Comparison of ENCODE assay signal across 1 cellular context in genomic region chr15:63189955-63190691, GRCh38.
TF ChIP-seq lines count a peak whose summit lies in the region.

No MANE protein-coding gene starts in this region.

TF ChIP-seq in K562, 482 proteins besides CTCF, POLR2A, EP300 and RAD21 (continued from another document):
- TF ChIP-seq, protein P1, sequence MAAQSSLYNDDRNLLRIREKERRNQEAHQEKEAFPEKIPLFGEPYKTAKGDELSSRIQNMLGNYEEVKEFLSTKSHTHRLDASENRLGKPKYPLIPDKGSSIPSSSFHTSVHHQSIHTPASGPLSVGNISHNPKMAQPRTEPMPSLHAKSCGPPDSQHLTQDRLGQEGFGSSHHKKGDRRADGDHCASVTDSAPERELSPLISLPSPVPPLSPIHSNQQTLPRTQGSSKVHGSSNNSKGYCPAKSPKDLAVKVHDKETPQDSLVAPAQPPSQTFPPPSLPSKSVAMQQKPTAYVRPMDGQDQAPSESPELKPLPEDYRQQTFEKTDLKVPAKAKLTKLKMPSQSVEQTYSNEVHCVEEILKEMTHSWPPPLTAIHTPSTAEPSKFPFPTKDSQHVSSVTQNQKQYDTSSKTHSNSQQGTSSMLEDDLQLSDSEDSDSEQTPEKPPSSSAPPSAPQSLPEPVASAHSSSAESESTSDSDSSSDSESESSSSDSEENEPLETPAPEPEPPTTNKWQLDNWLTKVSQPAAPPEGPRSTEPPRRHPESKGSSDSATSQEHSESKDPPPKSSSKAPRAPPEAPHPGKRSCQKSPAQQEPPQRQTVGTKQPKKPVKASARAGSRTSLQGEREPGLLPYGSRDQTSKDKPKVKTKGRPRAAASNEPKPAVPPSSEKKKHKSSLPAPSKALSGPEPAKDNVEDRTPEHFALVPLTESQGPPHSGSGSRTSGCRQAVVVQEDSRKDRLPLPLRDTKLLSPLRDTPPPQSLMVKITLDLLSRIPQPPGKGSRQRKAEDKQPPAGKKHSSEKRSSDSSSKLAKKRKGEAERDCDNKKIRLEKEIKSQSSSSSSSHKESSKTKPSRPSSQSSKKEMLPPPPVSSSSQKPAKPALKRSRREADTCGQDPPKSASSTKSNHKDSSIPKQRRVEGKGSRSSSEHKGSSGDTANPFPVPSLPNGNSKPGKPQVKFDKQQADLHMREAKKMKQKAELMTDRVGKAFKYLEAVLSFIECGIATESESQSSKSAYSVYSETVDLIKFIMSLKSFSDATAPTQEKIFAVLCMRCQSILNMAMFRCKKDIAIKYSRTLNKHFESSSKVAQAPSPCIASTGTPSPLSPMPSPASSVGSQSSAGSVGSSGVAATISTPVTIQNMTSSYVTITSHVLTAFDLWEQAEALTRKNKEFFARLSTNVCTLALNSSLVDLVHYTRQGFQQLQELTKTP (IDR thresholded peaks at IDR 0.05; ENCODE audit: low read depth in 1 of 2, partially characterized antibody in 2 of 2): peak; percentile 53 to 61
- TF ChIP-seq HOMEZ (CRISPR knock-in tag; IDR thresholded peaks at IDR 0.05): no peak
- no peak for TF ChIP-seq TFE3 (CRISPR knock-in tag; IDR thresholded peaks at IDR 0.05)
- TF ChIP-seq NCOA1 (IDR thresholded peaks at IDR 0.05; ENCODE audit: low read depth): peak; percentile 29; the same call in 1 of the 2 replicates
- no peak for TF ChIP-seq MBD1 (CRISPR knock-in tag; IDR thresholded peaks at IDR 0.05)
- TF ChIP-seq MTA3 (IDR thresholded peaks at IDR 0.05; ENCODE audit: borderline replicate concordance): peak; percentile 26; the same call in 1 of the 2 replicates
- no peak for TF ChIP-seq YY1 (IDR thresholded peaks at IDR 0.05; ENCODE audit: borderline replicate concordance in 1 of 3, control insufficient read depth in 1 of 3, extremely low read depth in 1 of 3, insufficient read depth in 3 of 3, insufficient read length in 1 of 3, insufficient replicate concordance in 2 of 3, low read depth in 1 of 3, low read length in 2 of 3)
- no peak for TF ChIP-seq ZNF780A (CRISPR knock-in tag; IDR thresholded peaks at IDR 0.05)
- peak; percentile 49 for TF ChIP-seq BCOR (IDR thresholded peaks at IDR 0.05)
- TF ChIP-seq ZNF644 (tag; IDR thresholded peaks at IDR 0.05; ENCODE audit: low read depth): no peak
- no peak for TF ChIP-seq MTA2 (IDR thresholded peaks at IDR 0.05; ENCODE audit: low read depth)
- no peak for TF ChIP-seq FOSL1 (tag; conservative IDR thresholded peaks at IDR 0.05)
- peak; percentile 74; the same call in 1 of the 2 replicates for TF ChIP-seq OTX1 (CRISPR knock-in tag; IDR thresholded peaks at IDR 0.05)
- TF ChIP-seq, protein P2, sequence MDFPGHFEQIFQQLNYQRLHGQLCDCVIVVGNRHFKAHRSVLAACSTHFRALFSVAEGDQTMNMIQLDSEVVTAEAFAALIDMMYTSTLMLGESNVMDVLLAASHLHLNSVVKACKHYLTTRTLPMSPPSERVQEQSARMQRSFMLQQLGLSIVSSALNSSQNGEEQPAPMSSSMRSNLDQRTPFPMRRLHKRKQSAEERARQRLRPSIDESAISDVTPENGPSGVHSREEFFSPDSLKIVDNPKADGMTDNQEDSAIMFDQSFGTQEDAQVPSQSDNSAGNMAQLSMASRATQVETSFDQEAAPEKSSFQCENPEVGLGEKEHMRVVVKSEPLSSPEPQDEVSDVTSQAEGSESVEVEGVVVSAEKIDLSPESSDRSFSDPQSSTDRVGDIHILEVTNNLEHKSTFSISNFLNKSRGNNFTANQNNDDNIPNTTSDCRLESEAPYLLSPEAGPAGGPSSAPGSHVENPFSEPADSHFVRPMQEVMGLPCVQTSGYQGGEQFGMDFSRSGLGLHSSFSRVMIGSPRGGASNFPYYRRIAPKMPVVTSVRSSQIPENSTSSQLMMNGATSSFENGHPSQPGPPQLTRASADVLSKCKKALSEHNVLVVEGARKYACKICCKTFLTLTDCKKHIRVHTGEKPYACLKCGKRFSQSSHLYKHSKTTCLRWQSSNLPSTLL (IDR thresholded peaks at IDR 0.05): 0 out of 2 replicates have a peak, but pooled peaks have one; percentile 42
- TF ChIP-seq ZNF184 (CRISPR knock-in tag; IDR thresholded peaks at IDR 0.05): no peak
- TF ChIP-seq ZNF583 (CRISPR knock-in tag; IDR thresholded peaks at IDR 0.05): no peak
- TF ChIP-seq NCOA6 (IDR thresholded peaks at IDR 0.05): 0 out of 2 replicates have a peak, but pooled peaks have one; percentile 35
- TF ChIP-seq SMARCC2 (IDR thresholded peaks at IDR 0.05; ENCODE audit: low read depth): peak; percentile 17; the same call in 1 of the 2 replicates
- no peak for TF ChIP-seq NRF1 (conservative IDR thresholded peaks at IDR 0.05 in 1 of 2, IDR thresholded peaks at IDR 0.05 in 1 of 2)
- no peak; the same call in none of the 2 replicates for TF ChIP-seq EHMT2 (IDR thresholded peaks at IDR 0.05)
- TF ChIP-seq NONO (IDR thresholded peaks at IDR 0.05; ENCODE audit: low read depth in 2 of 2, low read length in 1 of 2): no peak
- TF ChIP-seq SREBF1 (IDR thresholded peaks at IDR 0.05; ENCODE audit: borderline replicate concordance, low read depth, low read length): no peak
- no peak for TF ChIP-seq BHLHE40 (IDR thresholded peaks at IDR 0.05; ENCODE audit: low read length)
- TF ChIP-seq MTA1 (IDR thresholded peaks at IDR 0.05; ENCODE audit: borderline replicate concordance): peak; percentile 66
- TF ChIP-seq CBX8 (IDR thresholded peaks at IDR 0.05; ENCODE audit: borderline replicate concordance, extremely low read depth, low read depth, low read length, poor library complexity, severe bottlenecking): no peak
- peak; percentile 62 for TF ChIP-seq ELF4 (CRISPR knock-in tag; IDR thresholded peaks at IDR 0.05)
- no peak for TF ChIP-seq SRSF1 (IDR thresholded peaks at IDR 0.05; ENCODE audit: low read depth, low read length)
- TF ChIP-seq SMARCA5 (IDR thresholded peaks at IDR 0.05): peak; percentile 84; the same call in 1 of the 2 replicates
- no peak for TF ChIP-seq KAT7 (CRISPR knock-in tag; IDR thresholded peaks at IDR 0.05; ENCODE audit: borderline replicate concordance)
- TF ChIP-seq CC2D1A (IDR thresholded peaks at IDR 0.05): 0 out of 2 replicates have a peak, but pooled peaks have one; percentile 40
- peak in 1 of 2 experiments; percentile 30; a peak in 1 of 4 replicates for TF ChIP-seq MAZ (CRISPR knock-in tag; conservative IDR thresholded peaks at IDR 0.05 in 1 of 2, IDR thresholded peaks at IDR 0.05 in 1 of 2)
- no peak for TF ChIP-seq FOS (IDR thresholded peaks at IDR 0.05; ENCODE audit: extremely low read depth, insufficient read length)
- 0 out of 2 replicates have a peak, but pooled peaks have one; percentile 65 for TF ChIP-seq TRIM25 (IDR thresholded peaks at IDR 0.05; ENCODE audit: borderline replicate concordance)
- peak; percentile 75; the same call in 1 of the 2 replicates for TF ChIP-seq HBP1 (CRISPR knock-in tag; IDR thresholded peaks at IDR 0.05)
- no peak for TF ChIP-seq FOXA1 (IDR thresholded peaks at IDR 0.05; ENCODE audit: borderline replicate concordance)
- no peak for TF ChIP-seq RBM34 (IDR thresholded peaks at IDR 0.05; ENCODE audit: borderline replicate concordance, insufficient read depth, low read length)
- no peak for TF ChIP-seq MXI1 (IDR thresholded peaks at IDR 0.05; ENCODE audit: low read depth, low read length)
- TF ChIP-seq, protein P3, sequence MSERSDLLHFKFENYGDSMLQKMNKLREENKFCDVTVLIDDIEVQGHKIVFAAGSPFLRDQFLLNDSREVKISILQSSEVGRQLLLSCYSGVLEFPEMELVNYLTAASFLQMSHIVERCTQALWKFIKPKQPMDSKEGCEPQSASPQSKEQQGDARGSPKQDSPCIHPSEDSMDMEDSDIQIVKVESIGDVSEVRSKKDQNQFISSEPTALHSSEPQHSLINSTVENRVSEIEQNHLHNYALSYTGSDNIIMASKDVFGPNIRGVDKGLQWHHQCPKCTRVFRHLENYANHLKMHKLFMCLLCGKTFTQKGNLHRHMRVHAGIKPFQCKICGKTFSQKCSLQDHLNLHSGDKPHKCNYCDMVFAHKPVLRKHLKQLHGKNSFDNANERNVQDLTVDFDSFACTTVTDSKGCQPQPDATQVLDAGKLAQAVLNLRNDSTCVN (CRISPR knock-in tag; IDR thresholded peaks at IDR 0.05): 0 out of 2 replicates have a peak, but pooled peaks have one; percentile 20
- TF ChIP-seq ARID1B (IDR thresholded peaks at IDR 0.05): peak; percentile 57
- peak in 1 of 2 experiments; percentile 89; a peak in 2 of 4 replicates for TF ChIP-seq HDAC1 (IDR thresholded peaks at IDR 0.05)
- TF ChIP-seq, protein P4, sequence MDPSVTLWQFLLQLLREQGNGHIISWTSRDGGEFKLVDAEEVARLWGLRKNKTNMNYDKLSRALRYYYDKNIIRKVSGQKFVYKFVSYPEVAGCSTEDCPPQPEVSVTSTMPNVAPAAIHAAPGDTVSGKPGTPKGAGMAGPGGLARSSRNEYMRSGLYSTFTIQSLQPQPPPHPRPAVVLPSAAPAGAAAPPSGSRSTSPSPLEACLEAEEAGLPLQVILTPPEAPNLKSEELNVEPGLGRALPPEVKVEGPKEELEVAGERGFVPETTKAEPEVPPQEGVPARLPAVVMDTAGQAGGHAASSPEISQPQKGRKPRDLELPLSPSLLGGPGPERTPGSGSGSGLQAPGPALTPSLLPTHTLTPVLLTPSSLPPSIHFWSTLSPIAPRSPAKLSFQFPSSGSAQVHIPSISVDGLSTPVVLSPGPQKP (CRISPR knock-in tag; IDR thresholded peaks at IDR 0.05): no peak
- TF ChIP-seq, protein P5, sequence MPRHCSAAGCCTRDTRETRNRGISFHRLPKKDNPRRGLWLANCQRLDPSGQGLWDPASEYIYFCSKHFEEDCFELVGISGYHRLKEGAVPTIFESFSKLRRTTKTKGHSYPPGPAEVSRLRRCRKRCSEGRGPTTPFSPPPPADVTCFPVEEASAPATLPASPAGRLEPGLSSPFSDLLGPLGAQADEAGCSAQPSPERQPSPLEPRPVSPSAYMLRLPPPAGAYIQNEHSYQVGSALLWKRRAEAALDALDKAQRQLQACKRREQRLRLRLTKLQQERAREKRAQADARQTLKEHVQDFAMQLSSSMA (CRISPR knock-in tag; IDR thresholded peaks at IDR 0.05): no peak
- no peak for TF ChIP-seq PHF8 (IDR thresholded peaks at IDR 0.05; ENCODE audit: borderline replicate concordance, low read length)
- TF ChIP-seq ILK (tag; IDR thresholded peaks at IDR 0.05; ENCODE audit: borderline replicate concordance, low read depth): no peak
- TF ChIP-seq CTBP1 (IDR thresholded peaks at IDR 0.05; ENCODE audit: borderline replicate concordance): peak; percentile 79
